Comparison of ENCODE assay signal across 10 cellular contexts in the genomic region with DNA sequence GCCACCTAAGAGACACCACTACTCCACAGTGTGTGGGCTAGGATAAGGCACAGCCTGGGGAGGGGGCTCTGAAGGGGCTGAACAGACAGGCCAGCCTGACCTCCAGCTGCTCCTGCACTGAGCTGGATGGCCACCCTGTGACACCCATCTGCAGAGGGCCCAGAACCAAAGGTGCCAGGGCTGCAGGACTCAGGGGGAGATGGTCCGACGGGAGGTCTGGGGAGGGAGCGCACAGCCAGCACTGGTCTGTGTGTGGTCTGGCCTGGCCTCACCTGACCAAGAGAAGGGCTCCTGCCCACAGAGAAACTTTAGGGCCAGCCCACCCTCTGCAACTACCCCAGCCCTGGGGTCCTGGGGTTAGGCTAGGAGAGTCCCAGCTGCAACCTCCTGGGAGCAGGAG. TPM values are rescaled to one million over a fixed set of nuclear protein-coding genes. Genes with fewer than 3 reads are reported as not detected.
DNase-seq lines count a peak whose midpoint lies in the region; ATAC-seq, FAIRE-seq and TF ChIP-seq lines count a peak whose summit lies in the region.
"Had no signal": no experiment of that assay in that cellular context is flagged by ENCODE, and none has a peak within 500 bp of the region (broad histone marks: within the 10 kb centered on the region; RNA-seq: fewer than 3 reads in every experiment).

No MANE protein-coding gene starts in this region.

- H3K36me3 ChIP-seq in vagina, result peaks cover 0 to 25% of the 10 kb centered on the region in 2 donors

- FAIRE-seq in D721Med (lab: Jason Lieb, UNC), result no peak
- FAIRE-seq: colon had no signal

- H3K27ac Mint-ChIP-seq in naive B cell, result peak overlapping the region in 2 of 6 donors; percentile 70 to 76

- H3K27ac ChIP-seq in caudate nucleus (ENCODE audit: low read depth, low read length) (peak overlapping the region; percentile 62), vagina (peak overlapping the region; percentile 94)

- no peaks in the 10 kb centered on the region for H3K9me3 Mint-ChIP-seq in naive B cell

- intact Hi-C loops in left ventricle myocardium superior (cut with micrococcal nuclease), result no loop called here
- intact Hi-C loops in Right ventricle myocardium superior (cut with DNase I), result loop anchor here (10.0 kb wide), 1 partner anchor 120 kb away; no protein-coding TSS in a partner anchor
- intact Hi-C loops in vagina (cut with DNase I), result loop anchor here (10.0 kb wide), 1 partner anchor 110 kb away; the partner anchor contains the start of gene CBY3

- peaks cover 45% of the 10 kb centered on the region for H3K4me1 ChIP-seq in vagina

- TF ChIP-seq CTCF in vagina (IDR thresholded peaks at IDR 0.05), result no peak
- TF ChIP-seq CTCF in D721Med (IDR thresholded peaks at IDR 0.05; ENCODE audit: insufficient read depth, missing control alignments), result no peak

- no peaks in the 10 kb centered on the region for H3K27me3 Mint-ChIP-seq in naive B cell

- DNase-seq in left ventricle myocardium superior (peak; percentile 26), Right ventricle myocardium superior (no peak), caudate nucleus (lab: John Stamatoyannopoulos, UW) (no peak), naive B cell (no peak), vagina (ENCODE audit: extremely low spot score in 2 of 2) (no peak), NCI-H82 (lab: John Stamatoyannopoulos, UW) (no peak), D721Med (ENCODE audit: insufficient read length, low spot score) (no peak)
- DNase-seq: activated CD4-positive, alpha-beta T cell treated with anti-CD3 and anti-CD28 coated beads, Interleukin-2, amount 50 U/mL, for 1 hour had no signal

- H3K4me3 Mint-ChIP-seq in naive B cell, result peak overlapping the region; percentile 60 to 80 (median 68)

- no peaks in the 10 kb centered on the region for H3K9me3 ChIP-seq in vagina

- peaks cover 32 to 36% (median 32%) of the 10 kb centered on the region in 3 donors for H3K4me1 Mint-ChIP-seq in naive B cell

- TF ChIP-seq POLR2A in vagina (IDR thresholded peaks at IDR 0.05), result no peak

- ATAC-seq in left ventricle myocardium superior (no peak), Right ventricle myocardium superior (ENCODE audit: poor library complexity) (no peak), naive B cell (ENCODE audit: low read depth in 2 of 2) (no peak), HG02610 (IDR thresholded peaks at IDR 0.05; ENCODE audit: unreplicated experiment) (no peak)

- H3K27me3 ChIP-seq in vagina, result no peaks in the 10 kb centered on the region

- peak overlapping the region in 1 of 2 donors; percentile 55 for H3K4me3 ChIP-seq in vagina

- H3K36me3 Mint-ChIP-seq in naive B cell, result peaks cover 0 to 4% of the 10 kb centered on the region in 2 donors

RNA-seq across cellular contexts. Expression of gene LTC4S, which starts 0.8 kb away (rescaled TPM):
- total RNA-seq in left ventricle myocardium superior, result 7.1 TPM
- 7.6 TPM for total RNA-seq in Right ventricle myocardium superior
- under 1 TPM in 3 of 6 donors, not detected in 3; 0.49 to 0.82 (median 0.63) TPM for polyA plus RNA-seq in naive B cell (ENCODE audit: low read depth in 6 of 6)
- total RNA-seq in vagina, result 10.6 TPM

RNA-seq across cellular contexts. Expression of gene MGAT4B, which starts 12.1 kb away (rescaled TPM):
- total RNA-seq in left ventricle myocardium superior (110 TPM), Right ventricle myocardium superior (93.3 TPM), vagina (95.5 TPM)
- 10 to 100 TPM in 3 of 6 donors, 1 to 10 TPM in 3; 6.2 to 17.3 (median 9.5) TPM for polyA plus RNA-seq in naive B cell (ENCODE audit: low read depth in 6 of 6)

RNA-seq across cellular contexts. Expression of gene SQSTM1, which starts 26.1 kb away (rescaled TPM):
- total RNA-seq in left ventricle myocardium superior, result 434 TPM
- 437 TPM for total RNA-seq in Right ventricle myocardium superior
- 100 to 1,000 TPM; 177 to 246 (median 194) TPM for polyA plus RNA-seq in naive B cell (ENCODE audit: low read depth in 6 of 6)
- 373 TPM for total RNA-seq in vagina
